1 cellular context compared by ENCODE assay signal in genomic region chr14:100285021-100285912, GRCh38.
TF ChIP-seq lines count a peak whose summit lies in the region.

No MANE protein-coding gene starts in this region.

TF ChIP-seq in K562, 482 proteins besides CTCF, POLR2A, EP300 and RAD21 (continued from another document and continues in another):
- TF ChIP-seq GTF3C2 (IDR thresholded peaks at IDR 0.05; ENCODE audit: borderline replicate concordance, extremely low read depth, insufficient read length) (no peak), KDM1A (IDR thresholded peaks at IDR 0.05) (no peak), XRCC5 (IDR thresholded peaks at IDR 0.05; ENCODE audit: low read depth, low read length) (no peak), TFAM (CRISPR knock-in tag; conservative IDR thresholded peaks at IDR 0.05) (no peak), E2F1 (CRISPR knock-in tag; IDR thresholded peaks at IDR 0.05) (no peak), MBD1 (CRISPR knock-in tag; IDR thresholded peaks at IDR 0.05) (no peak), TAF1 (IDR thresholded peaks at IDR 0.05; ENCODE audit: control insufficient read depth, extremely low read depth, insufficient read depth, low read length, severe bottlenecking) (no peak), KAT7 (CRISPR knock-in tag; IDR thresholded peaks at IDR 0.05; ENCODE audit: borderline replicate concordance) (no peak; the same call in 1 of the 2 replicates), FOXJ2 (tag; IDR thresholded peaks at IDR 0.05) (no peak), KDM4B (IDR thresholded peaks at IDR 0.05; ENCODE audit: borderline replicate concordance in 2 of 2, low read depth in 1 of 2) (no peak), CBX8 (IDR thresholded peaks at IDR 0.05; ENCODE audit: borderline replicate concordance, extremely low read depth, low read depth, low read length, poor library complexity, severe bottlenecking) (no peak), RNF219 (CRISPR knock-in tag; IDR thresholded peaks at IDR 0.05) (no peak), GATA2 (CRISPR knock-in tag; IDR thresholded peaks at IDR 0.05) (no peak), CBX3 (IDR thresholded peaks at IDR 0.05; ENCODE audit: borderline replicate concordance in 1 of 2, low read length in 2 of 2) (peak in 1 of 2 experiments; percentile 49; a peak in 1 of 3 replicates), ARNT (IDR thresholded peaks at IDR 0.05) (no peak), GATAD2A (IDR thresholded peaks at IDR 0.05) (no peak), POLR3A (IDR thresholded peaks at IDR 0.05; ENCODE audit: borderline replicate concordance, extremely low read depth, insufficient read depth, insufficient read length) (no peak), CREB1 (IDR thresholded peaks at IDR 0.05) (no peak), CREB1 (CRISPR knock-in tag; IDR thresholded peaks at IDR 0.05) (no peak), PCBP2 (IDR thresholded peaks at IDR 0.05; ENCODE audit: low read depth, low read length, poor library complexity, severe bottlenecking) (no peak), CBFA2T3 (IDR thresholded peaks at IDR 0.05) (no peak), ATF2 (CRISPR knock-in tag; IDR thresholded peaks at IDR 0.05) (no peak), YY1 (IDR thresholded peaks at IDR 0.05; ENCODE audit: borderline replicate concordance in 1 of 3, control insufficient read depth in 1 of 3, extremely low read depth in 1 of 3, insufficient read depth in 3 of 3, insufficient read length in 1 of 3, insufficient replicate concordance in 2 of 3, low read depth in 1 of 3, low read length in 2 of 3) (peak in 1 of 3 experiments; percentile 8), ASH1L (IDR thresholded peaks at IDR 0.05; ENCODE audit: borderline replicate concordance, low read depth, partially characterized antibody) (no peak), USF2 (CRISPR knock-in tag; IDR thresholded peaks at IDR 0.05) (peak; percentile 27; the same call in 1 of the 2 replicates), TRIM24 (IDR thresholded peaks at IDR 0.05) (no peak), ZNF589 (CRISPR knock-in tag; IDR thresholded peaks at IDR 0.05; ENCODE audit: low read depth) (no peak), ZNF41 (CRISPR knock-in tag; conservative IDR thresholded peaks at IDR 0.05) (no peak), ZBED1 (IDR thresholded peaks at IDR 0.05) (no peak), MEF2A (IDR thresholded peaks at IDR 0.05; ENCODE audit: control insufficient read depth, low read depth, low read length) (no peak), ZEB2 (IDR thresholded peaks at IDR 0.05) (no peak), MLLT1 (IDR thresholded peaks at IDR 0.05) (no peak), ZNF445 (CRISPR knock-in tag; IDR thresholded peaks at IDR 0.05; ENCODE audit: low read depth) (no peak), ZKSCAN8 (CRISPR knock-in tag; IDR thresholded peaks at IDR 0.05) (no peak), YBX1 (IDR thresholded peaks at IDR 0.05) (no peak), SMAD3 (CRISPR knock-in tag; conservative IDR thresholded peaks at IDR 0.05) (no peak), CHD4 (IDR thresholded peaks at IDR 0.05; ENCODE audit: insufficient read depth, insufficient replicate concordance, low read depth, low read length, poor library complexity, severe bottlenecking) (no peak), THRB (CRISPR knock-in tag; conservative IDR thresholded peaks at IDR 0.05) (no peak), ZNF134 (CRISPR knock-in tag; conservative IDR thresholded peaks at IDR 0.05) (no peak), CSDE1 (IDR thresholded peaks at IDR 0.05) (no peak), PRDM10 (IDR thresholded peaks at IDR 0.05; ENCODE audit: partially characterized antibody) (no peak), MNT (conservative IDR thresholded peaks at IDR 0.05) (peak in 1 of 2 experiments; percentile 66; a peak in 1 of 4 replicates), PHF21A (IDR thresholded peaks at IDR 0.05; ENCODE audit: borderline replicate concordance, low read depth) (0 out of 2 replicates have a peak, but pooled peaks have one; percentile 44), TRIM28 (IDR thresholded peaks at IDR 0.05) (no peak)
